ENCODE assay signal across 8 cellular contexts in the genomic region with DNA sequence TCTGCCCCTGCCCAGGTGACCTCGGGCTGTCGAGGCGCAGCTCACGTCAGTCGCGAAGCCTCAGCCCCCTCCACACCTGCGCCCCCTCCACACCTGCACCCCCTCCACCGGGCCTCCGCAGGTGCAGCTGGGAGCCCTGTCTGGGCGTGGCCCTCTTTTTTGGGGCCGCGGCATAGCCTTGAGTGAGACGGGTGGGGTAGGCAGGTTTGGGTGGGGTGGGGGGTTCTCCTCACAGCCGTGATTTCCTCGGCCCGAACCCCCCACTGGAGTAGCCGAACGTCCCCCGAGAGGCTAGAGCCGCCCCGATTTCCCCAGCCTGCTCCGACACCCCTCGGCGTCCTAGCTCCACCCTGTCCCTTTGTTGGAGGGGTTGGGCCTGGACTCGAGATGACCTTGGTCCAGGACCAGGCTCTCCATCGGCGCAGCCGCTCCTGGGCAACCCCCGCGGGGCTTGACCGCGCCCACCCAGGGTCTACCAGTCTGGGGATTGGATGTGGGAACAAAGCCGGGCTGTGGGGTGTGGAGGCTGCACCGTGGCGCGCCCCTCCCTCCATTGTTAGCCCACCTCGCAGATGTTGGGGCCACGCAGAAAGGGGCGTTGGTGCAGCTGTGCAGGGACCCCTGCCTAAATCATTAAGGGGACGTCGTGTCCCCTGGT. TPM values are rescaled to one million over a fixed set of nuclear protein-coding genes. Genes with fewer than 3 reads are reported as not detected.
DNase-seq lines count a peak whose midpoint lies in the region; ATAC-seq and TF ChIP-seq lines count a peak whose summit lies in the region.

No MANE protein-coding gene starts in this region.

- H3K4me3 ChIP-seq in GM08714 (ENCODE audit: low read length): peak overlapping the region; percentile 23; the same call in 1 of the 2 replicates
- H3K4me3 ChIP-seq in epithelial cell of proximal tubule (ENCODE audit: low read depth, low read length): peak overlapping the region; percentile 93
- peak overlapping the region; percentile 88 for H3K4me3 ChIP-seq in retinal pigment epithelial cell (ENCODE audit: low read length)

- peak; percentile 29 for DNase-seq in NCI-H748 treated with DMSO at 0.1 percent for 48 hours (lab: John Stamatoyannopoulos, UW)
- DNase-seq in epithelial cell of proximal tubule (ENCODE audit: low read depth): no peak
- DNase-seq in retinal pigment epithelial cell (ENCODE audit: low read depth): no peak
- DNase-seq in activated CD8-positive, alpha-beta memory T cell treated with anti-CD3 and anti-CD28 coated beads, Interleukin-2, amount 50 U/mL, for 4 hours: no peak

- ATAC-seq in HG02973 (IDR thresholded peaks at IDR 0.05; ENCODE audit: unreplicated experiment) (no peak), GM21619 (IDR thresholded peaks at IDR 0.05; ENCODE audit: unreplicated experiment) (no peak), GM18502 (IDR thresholded peaks at IDR 0.05; ENCODE audit: poor library complexity, unreplicated experiment) (no peak)

- TF ChIP-seq CTCF in epithelial cell of proximal tubule (conservative IDR thresholded peaks at IDR 0.05; ENCODE audit: low read depth, low read length) (no peak), retinal pigment epithelial cell (conservative IDR thresholded peaks at IDR 0.05; ENCODE audit: low read depth, low read length) (no peak)

RNA-seq across cellular contexts. Expression of gene TUBB3, which starts 0.6 kb away (rescaled TPM):
- 833 and 996 TPM in 2 replicates for total RNA-seq in epithelial cell of proximal tubule

RNA-seq across cellular contexts. Expression of gene MC1R, which starts 5.1 kb away (rescaled TPM):
- 2.5 and 3.5 TPM in 2 replicates for total RNA-seq in epithelial cell of proximal tubule

RNA-seq across cellular contexts. Expression of gene DEF8, which starts 24.8 kb away (rescaled TPM):
- 113 and 125 TPM in 2 replicates for total RNA-seq in epithelial cell of proximal tubule

RNA-seq across cellular contexts. Expression of gene TCF25, which starts 50.4 kb away (rescaled TPM):
- 118 and 192 TPM in 2 replicates for total RNA-seq in epithelial cell of proximal tubule

Comparison
In these comparisons a context has a peak if more than half of its experiments do, and no peak if none do; other contexts are left out.
1. H3K4me3 ChIP-seq: peak in every context shown above with its lines; median percentile 93 in epithelial cell of proximal tubule; 88 in retinal pigment epithelial cell; 23 in GM08714.